In the genomic region with DNA sequence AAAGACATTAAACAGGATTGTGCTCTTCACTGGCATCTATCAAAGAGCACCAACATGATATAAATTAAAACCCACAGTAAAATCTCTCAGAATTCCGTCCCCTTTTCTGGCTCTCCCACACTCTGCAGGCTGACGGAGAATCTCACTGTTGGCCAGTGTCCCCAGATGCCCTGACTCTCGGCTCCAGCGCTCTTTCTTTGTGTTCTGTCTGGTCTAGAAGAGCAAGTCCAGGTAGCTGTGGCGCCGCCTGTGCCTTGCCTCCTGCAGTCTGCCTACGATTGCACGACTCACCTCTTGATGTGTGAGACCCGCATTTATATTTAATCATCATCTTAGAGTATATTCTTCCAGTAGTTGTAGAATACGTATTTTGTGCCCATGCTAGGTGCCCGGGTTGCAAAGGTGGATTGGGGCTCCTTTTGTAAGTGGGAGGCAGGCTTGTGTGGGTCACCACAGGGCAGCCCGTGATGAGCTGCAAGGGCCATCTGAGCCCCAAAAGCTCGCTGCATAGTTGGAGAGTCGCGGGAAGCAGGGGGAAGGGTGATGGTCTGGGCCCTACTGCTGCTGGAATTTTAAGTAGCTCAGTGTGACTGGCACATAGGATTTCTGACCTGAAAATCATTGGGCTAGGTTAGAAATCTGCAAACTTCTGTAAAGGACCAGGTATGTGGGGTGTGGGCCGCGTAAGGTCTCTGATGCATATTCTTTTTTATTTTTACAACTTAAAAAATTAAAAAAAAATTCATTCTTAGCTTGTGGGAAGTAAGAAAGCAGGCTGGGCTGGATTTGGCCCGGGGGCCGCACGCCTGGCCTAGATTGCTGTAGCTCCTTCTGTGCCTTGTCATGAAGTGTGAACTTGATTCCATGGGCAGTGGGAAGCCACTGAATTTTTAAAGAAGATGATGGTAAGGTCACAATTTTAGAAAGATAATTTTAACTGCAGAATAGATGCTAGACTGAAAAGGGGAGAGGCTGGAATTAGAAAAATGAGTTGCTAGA, we compare ENCODE assay signal across 17 cellular contexts. TPM values are rescaled to one million over a fixed set of nuclear protein-coding genes. Genes with fewer than 3 reads are reported as not detected.
DNase-seq lines count a peak whose midpoint lies in the region; ATAC-seq and TF ChIP-seq lines count a peak whose summit lies in the region.
"Had no signal": no experiment of that assay in that cellular context is flagged by ENCODE, and none has a peak within 500 bp of the region (broad histone marks: within the 10 kb centered on the region; RNA-seq: fewer than 3 reads in every experiment).

No MANE protein-coding gene starts in this region.

- peaks cover 19% of the 10 kb centered on the region for H3K36me3 Mint-ChIP-seq in activated CD8-positive, alpha-beta T cell treated with anti-CD3 and anti-CD28 coated beads, Interleukin-2, amount 10 ng/mL, durations not matched to agents 7 days and 5 days (ENCODE audit: low read depth)

- H3K4me3 Mint-ChIP-seq in activated CD8-positive, alpha-beta T cell treated with anti-CD3 and anti-CD28 coated beads, Interleukin-2, amount 10 ng/mL, durations not matched to agents 7 days and 5 days = no peak overlapping the region
- H3K4me3 Mint-ChIP-seq: activated CD4-positive, alpha-beta T cell treated with anti-CD3 and anti-CD28 coated beads for 36 hours; activated T-cell treated with anti-CD3 and anti-CD28 coated beads, Interleukin-2, amount 50 U/mL, for 4 hours; CD4-positive, alpha-beta T cell; memory B cell had no signal

- POLR2A ChIA-PET in activated CD8-positive, alpha-beta T cell treated with anti-CD3 and anti-CD28 coated beads, Interleukin-2, amount 10 ng/mL, durations not matched to agents 7 days and 5 days (lab: Charles Lee) = interaction anchor here (0.7 kb wide), 1 partner anchor 82 kb away, joined by 3 read pairs; no protein-coding TSS in a partner anchor

- CTCF ChIA-PET in activated CD8-positive, alpha-beta T cell treated with anti-CD3 and anti-CD28 coated beads, Interleukin-2, amount 10 ng/mL, durations not matched to agents 7 days and 5 days (lab: Charles Lee) = interaction anchor here (1.5 kb wide), 1 partner anchor 86 kb away, joined by 3 read pairs; no protein-coding TSS in a partner anchor

- intact Hi-C loops in heart left ventricle (cut with DNase I) (loop anchor here in 5 of 10 donors (2.0 to 10.0 kb wide), 6 partner anchors 20 to 430 kb away; no protein-coding TSS in a partner anchor), posterior vena cava (cut with DNase I) (no loop called here)

- H3K27ac Mint-ChIP-seq in activated CD8-positive, alpha-beta T cell treated with anti-CD3 and anti-CD28 coated beads, Interleukin-2, amount 10 ng/mL, durations not matched to agents 7 days and 5 days = no peak overlapping the region
- H3K27ac Mint-ChIP-seq: activated CD4-positive, alpha-beta T cell treated with anti-CD3 and anti-CD28 coated beads for 36 hours; CD4-positive, alpha-beta T cell had no signal

- no peak for TF ChIP-seq CTCF in heart left ventricle (IDR thresholded peaks at IDR 0.05)

- H3K9me3 Mint-ChIP-seq in activated CD8-positive, alpha-beta T cell treated with anti-CD3 and anti-CD28 coated beads, Interleukin-2, amount 10 ng/mL, durations not matched to agents 7 days and 5 days (ENCODE audit: insufficient read depth) = no peaks in the 10 kb centered on the region
- H3K9me3 Mint-ChIP-seq: activated T-cell treated with anti-CD3 and anti-CD28 coated beads, Interleukin-2, amount 50 U/mL, for 4 hours; CD4-positive, alpha-beta T cell; IgD-negative memory B cell; memory B cell had no signal

- peak; percentile 75 for DNase-seq in G401 (ENCODE audit: low spot score)
- DNase-seq in SK-N-MC (ENCODE audit: low read depth, low spot score) = no peak
- no peak for DNase-seq in heart left ventricle
- peak; percentile 63 for DNase-seq in posterior vena cava (ENCODE audit: low spot score)
- no peak for DNase-seq in activated CD8-positive, alpha-beta T cell treated with anti-CD3 and anti-CD28 coated beads, Interleukin-2, amount 10 ng/mL, durations not matched to agents 7 days and 5 days
- DNase-seq in NCI-H1694 (lab: John Stamatoyannopoulos, UW) = no peak
- DNase-seq in dedifferentiated amniotic fluid mesenchymal stem cell (ENCODE audit: extremely low spot score) = no peak
- no peak for DNase-seq in Ammon's horn (ENCODE audit: low spot score)
- DNase-seq: activated CD4-positive, alpha-beta T cell treated with anti-CD3 and anti-CD28 coated beads for 36 hours; activated T-cell treated with anti-CD3 and anti-CD28 coated beads, Interleukin-2, amount 50 U/mL, for 4 hours; CD4-positive, alpha-beta T cell; NCI-H1417 treated with DMSO at 0.1 percent for 48 hours; psoas muscle; stimulated activated CD4-positive, alpha-beta T cell treated with anti-CD3 and anti-CD28 coated beads, Interleukin-4, amount 100 ng/mL, for 4 hours had no signal

- TF ChIP-seq POLR2A in heart left ventricle (IDR thresholded peaks at IDR 0.05) = no peak

- peak overlapping the region; percentile 11 for H3K9ac ChIP-seq in SK-N-MC (ENCODE audit: insufficient read length)

- ATAC-seq in heart left ventricle = peak in 3 of 4 donors; percentile 35 to 53 (median 47)
- ATAC-seq in activated CD8-positive, alpha-beta T cell treated with anti-CD3 and anti-CD28 coated beads, Interleukin-2, amount 10 ng/mL, durations not matched to agents 7 days and 5 days = no peak
- ATAC-seq: activated CD4-positive, alpha-beta T cell treated with anti-CD3 and anti-CD28 coated beads for 36 hours; activated T-cell treated with anti-CD3 and anti-CD28 coated beads, Interleukin-2, amount 50 U/mL, for 4 hours had no signal

- H3K4me3 ChIP-seq in SK-N-MC = no peak overlapping the region
- H3K4me3 ChIP-seq in heart left ventricle = no peak overlapping the region
- H3K4me3 ChIP-seq: psoas muscle had no signal

- no peaks in the 10 kb centered on the region for H3K9me3 ChIP-seq in SK-N-MC (ENCODE audit: low read depth, low read length)
- H3K9me3 ChIP-seq in heart left ventricle = no peaks in the 10 kb centered on the region
- H3K9me3 ChIP-seq: psoas muscle had no signal

- in situ Hi-C loops in G401 (cut with HindIII; ENCODE audit: low sequenced_read_pairs) = no loop called here

- no peaks in the 10 kb centered on the region for H3K27me3 Mint-ChIP-seq in activated CD8-positive, alpha-beta T cell treated with anti-CD3 and anti-CD28 coated beads, Interleukin-2, amount 10 ng/mL, durations not matched to agents 7 days and 5 days (ENCODE audit: low read depth)
- H3K27me3 Mint-ChIP-seq: activated CD4-positive, alpha-beta T cell treated with anti-CD3 and anti-CD28 coated beads for 36 hours; CD4-positive, alpha-beta T cell; IgD-negative memory B cell; memory B cell had no signal

- peaks cover 18% of the 10 kb centered on the region for H3K4me1 Mint-ChIP-seq in activated CD8-positive, alpha-beta T cell treated with anti-CD3 and anti-CD28 coated beads, Interleukin-2, amount 10 ng/mL, durations not matched to agents 7 days and 5 days (ENCODE audit: low read depth)

- 52 to 63% (median 55%) methylated on average over 20 of the region's 20 CpGs for WGBS in heart left ventricle, 4 donors

- H3K36me3 ChIP-seq in SK-N-MC (ENCODE audit: insufficient read depth, low read length) (no peaks in the 10 kb centered on the region), heart left ventricle (peaks cover 0 to 12% (median 0%) of the 10 kb centered on the region in 9 donors)

- H3K27me3 ChIP-seq in heart left ventricle = no peaks in the 10 kb centered on the region

- H3K27ac ChIP-seq in SK-N-MC = no peak overlapping the region
- H3K27ac ChIP-seq in heart left ventricle = peak overlapping the region in 8 of 12 donors; percentile 0 to 33 (median 20)
- H3K27ac ChIP-seq: epithelial cell of prostate, psoas muscle had no signal

- H3K4me1 ChIP-seq in heart left ventricle = peaks cover 0 to 58% (median 40%) of the 10 kb centered on the region in 12 donors

RNA-seq across cellular contexts. Expression of gene EHMT1, which starts 55.8 kb away (rescaled TPM):
- 97.4 and 101 TPM in 2 replicates for total RNA-seq in G401 (2014; rRNA removed; shearing (Covaris generic))
- 10 to 100 TPM; 27.8 to 55.9 (median 32.0) TPM for total RNA-seq in heart left ventricle
- 10 to 100 TPM; 24.5 to 27.1 TPM for polyA plus RNA-seq in heart left ventricle
- total RNA-seq in posterior vena cava = 10 to 100 TPM; 56.2 to 59.6 TPM
- 100 to 1,000 TPM; 112 to 115 TPM for total RNA-seq in activated CD8-positive, alpha-beta T cell treated with anti-CD3 and anti-CD28 coated beads, Interleukin-2, amount 10 ng/mL, durations not matched to agents 7 days and 5 days

Comparison
In these comparisons a context has a peak if more than half of its experiments do, and no peak if none do; other contexts are left out.
1. DNase-seq: peak in G401 (single experiment) and posterior vena cava (single experiment); none in SK-N-MC (single experiment), heart left ventricle (0 of 5), activated CD8-positive, alpha-beta T cell treated with anti-CD3 and anti-CD28 coated beads, Interleukin-2, amount 10 ng/mL, durations not matched to agents 7 days and 5 days (single experiment), NCI-H1694 (single experiment), dedifferentiated amniotic fluid mesenchymal stem cell (single experiment) and Ammon's horn (single experiment).